Comparison of ENCODE assay signal across 19 cellular contexts in the genomic region with DNA sequence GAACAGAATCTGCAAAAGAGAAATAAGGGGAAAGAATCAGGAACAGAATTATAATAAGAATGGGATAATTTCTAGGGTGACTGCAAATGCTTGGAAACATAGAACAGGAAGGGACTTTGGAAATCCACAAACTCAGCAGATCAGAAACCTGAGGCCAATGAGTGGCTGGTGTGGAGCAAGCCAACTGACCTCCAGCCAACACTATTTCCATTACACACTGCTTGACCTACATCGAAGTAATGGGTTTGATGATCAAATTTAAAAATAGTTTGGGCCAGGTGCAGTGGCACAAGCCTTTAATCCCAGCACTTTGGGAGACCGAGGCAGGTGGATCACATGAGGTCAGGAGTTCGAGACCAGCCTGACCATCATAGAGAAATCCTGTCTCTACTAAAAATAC.
DNase-seq lines count a peak whose midpoint lies in the region; ATAC-seq and TF ChIP-seq lines count a peak whose summit lies in the region.
"Had no signal": no experiment of that assay in that cellular context is flagged by ENCODE, and none has a peak within 500 bp of the region (broad histone marks: within the 10 kb centered on the region; RNA-seq: fewer than 3 reads in every experiment).

No MANE protein-coding gene starts in this region.

- H3K36me3 Mint-ChIP-seq in activated naive CD4-positive, alpha-beta T cell treated with anti-CD3 and anti-CD28 coated beads, Interleukin-2, amount 50 U/mL, for 24 hours, result peaks cover 2% of the 10 kb centered on the region
- peaks cover 4% of the 10 kb centered on the region for H3K36me3 Mint-ChIP-seq in activated CD8-positive, alpha-beta T cell treated with anti-CD3 and anti-CD28 coated beads for 36 hours (ENCODE audit: low read depth)

- in situ Hi-C loops in G401 (cut with HindIII; ENCODE audit: low sequenced_read_pairs), result no loop called here

- CTCF ChIA-PET in activated CD8-positive, alpha-beta T cell treated with anti-CD3 and anti-CD28 coated beads for 36 hours (lab: Charles Lee), result no interaction called here

- POLR2A ChIA-PET in activated CD8-positive, alpha-beta T cell treated with anti-CD3 and anti-CD28 coated beads for 36 hours (lab: Charles Lee), result no interaction called here

- intact Hi-C loops in activated CD8-positive, alpha-beta T cell treated with anti-CD3 and anti-CD28 coated beads for 36 hours (cut with micrococcal nuclease), result no loop called here

- peaks cover 4% of the 10 kb centered on the region for H3K9me3 Mint-ChIP-seq in activated naive CD4-positive, alpha-beta T cell treated with anti-CD3 and anti-CD28 coated beads, Interleukin-2, amount 50 U/mL, for 24 hours
- H3K9me3 Mint-ChIP-seq in activated CD8-positive, alpha-beta T cell treated with anti-CD3 and anti-CD28 coated beads for 36 hours, result no peaks in the 10 kb centered on the region
- H3K9me3 Mint-ChIP-seq: GM23338 had no signal

- H3K27me3 Mint-ChIP-seq in activated naive CD4-positive, alpha-beta T cell treated with anti-CD3 and anti-CD28 coated beads, Interleukin-2, amount 50 U/mL, for 24 hours, result no peaks in the 10 kb centered on the region
- H3K27me3 Mint-ChIP-seq in activated CD8-positive, alpha-beta T cell treated with anti-CD3 and anti-CD28 coated beads for 36 hours, result peaks cover under 1% of the 10 kb centered on the region
- H3K27me3 Mint-ChIP-seq: CD4-positive, CD25-positive, alpha-beta regulatory T cell; CD8-positive, alpha-beta memory T cell; IgD-negative memory B cell had no signal

- ATAC-seq in HG02678 (IDR thresholded peaks at IDR 0.05; ENCODE audit: unreplicated experiment), result no peak
- no peak for ATAC-seq in activated CD8-positive, alpha-beta T cell treated with anti-CD3 and anti-CD28 coated beads for 36 hours
- ATAC-seq: GM23338, HCT116 had no signal

- H3K4me3 Mint-ChIP-seq in activated naive CD4-positive, alpha-beta T cell treated with anti-CD3 and anti-CD28 coated beads, Interleukin-2, amount 50 U/mL, for 24 hours, result no peak overlapping the region
- no peak overlapping the region for H3K4me3 Mint-ChIP-seq in activated CD8-positive, alpha-beta T cell treated with anti-CD3 and anti-CD28 coated beads for 36 hours
- H3K4me3 Mint-ChIP-seq: CD4-positive, CD25-positive, alpha-beta regulatory T cell; CD8-positive, alpha-beta memory T cell; GM23338; HFFc6; IgD-negative memory B cell had no signal

- no peak for DNase-seq in activated naive CD4-positive, alpha-beta T cell treated with Interleukin-2 at 50 U/mL for 16 hours
- peak; percentile 40 for DNase-seq in G401 (ENCODE audit: low spot score)
- DNase-seq in cerebellar cortex (ENCODE audit: low spot score), result peak; percentile 26
- DNase-seq in medulla oblongata (ENCODE audit: extremely low spot score), result peak; percentile 27
- no peak for DNase-seq in DMS153 treated with DMSO at 0.1 percent for 48 hours (lab: John Stamatoyannopoulos, UW; ENCODE audit: unreplicated experiment)
- DNase-seq in activated CD8-positive, alpha-beta T cell treated with anti-CD3 and anti-CD28 coated beads for 36 hours, result no peak
- DNase-seq: BE2C; C1 segment of cervical spinal cord; CD4-positive, CD25-positive, alpha-beta regulatory T cell; CD8-positive, alpha-beta memory T cell; COR-L47; DMS79; GF-D8; HFFc6 had no signal

- H3K4me1 Mint-ChIP-seq in activated naive CD4-positive, alpha-beta T cell treated with anti-CD3 and anti-CD28 coated beads, Interleukin-2, amount 50 U/mL, for 24 hours, result peaks cover 26% of the 10 kb centered on the region
- peaks cover 26% of the 10 kb centered on the region for H3K4me1 Mint-ChIP-seq in activated CD8-positive, alpha-beta T cell treated with anti-CD3 and anti-CD28 coated beads for 36 hours (ENCODE audit: low read depth)
- H3K4me1 Mint-ChIP-seq: IgD-negative memory B cell had no signal

- H3K27ac Mint-ChIP-seq in activated naive CD4-positive, alpha-beta T cell treated with anti-CD3 and anti-CD28 coated beads, Interleukin-2, amount 50 U/mL, for 24 hours, result peak overlapping the region; percentile 51
- no peak overlapping the region for H3K27ac Mint-ChIP-seq in activated CD8-positive, alpha-beta T cell treated with anti-CD3 and anti-CD28 coated beads for 36 hours
- H3K27ac Mint-ChIP-seq: CD4-positive, CD25-positive, alpha-beta regulatory T cell; CD8-positive, alpha-beta memory T cell; GM23338; HFFc6; IgD-negative memory B cell had no signal

- no peak for TF ChIP-seq CTCF in activated CD8-positive, alpha-beta T cell treated with anti-CD3 and anti-CD28 coated beads for 36 hours (IDR thresholded peaks at IDR 0.05)

Comparison
In these comparisons a context has a peak if more than half of its experiments do, and no peak if none do; other contexts are left out.
1. DNase-seq: peak in G401 (single experiment), cerebellar cortex (single experiment) and medulla oblongata (single experiment); none in activated naive CD4-positive, alpha-beta T cell treated with Interleukin-2 at 50 U/mL for 16 hours (single experiment), DMS153 treated with DMSO at 0.1 percent for 48 hours (single experiment) and activated CD8-positive, alpha-beta T cell treated with anti-CD3 and anti-CD28 coated beads for 36 hours (single experiment).